Comparison of ENCODE assay signal across 11 cellular contexts in the genomic region with DNA sequence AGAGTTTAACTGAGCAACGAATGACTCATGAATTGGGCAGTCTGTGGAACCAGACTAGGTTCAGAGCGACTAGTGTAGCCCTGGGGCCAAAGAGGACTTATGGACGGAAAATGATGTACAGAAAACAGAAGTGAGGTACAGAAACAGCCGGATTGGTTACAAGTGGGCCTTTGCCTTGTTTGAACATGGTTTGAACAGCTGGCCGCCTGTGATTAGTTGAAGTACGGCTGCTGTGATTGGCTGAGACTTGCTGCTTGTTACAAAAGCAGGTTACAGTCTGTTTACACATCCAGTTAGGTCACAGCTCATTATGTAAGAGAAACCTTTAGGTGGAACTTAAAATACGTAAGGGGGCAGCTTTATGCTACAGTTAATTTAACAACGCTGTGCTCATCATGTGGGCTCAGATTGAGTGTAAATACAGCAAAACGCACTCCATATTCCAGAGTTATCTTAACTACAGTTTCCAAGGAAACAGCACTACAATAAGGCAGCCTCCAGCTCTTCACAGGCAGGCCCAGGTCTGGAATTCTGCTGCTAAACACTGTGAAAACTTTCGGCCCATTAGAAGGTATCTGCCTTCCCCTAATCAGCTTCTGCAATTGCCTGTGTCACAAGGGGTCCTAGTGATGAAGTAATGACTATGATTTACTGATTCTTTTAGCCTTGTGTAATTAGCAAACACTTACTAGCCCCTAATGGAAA. TPM values are rescaled to one million over a fixed set of nuclear protein-coding genes. Genes with fewer than 3 reads are reported as not detected.
DNase-seq lines count a peak whose midpoint lies in the region; ATAC-seq and TF ChIP-seq lines count a peak whose summit lies in the region.
"Had no signal": no experiment of that assay in that cellular context is flagged by ENCODE, and none has a peak within 500 bp of the region (broad histone marks: within the 10 kb centered on the region; RNA-seq: fewer than 3 reads in every experiment).

No MANE protein-coding gene starts in this region.

- H2BK12ac ChIP-seq in neuronal stem cell (ENCODE audit: low read length) = no peak overlapping the region

- POLR2A ChIA-PET in T-cell (lab: Charles Lee) = no interaction called here

- H3K27me3 Mint-ChIP-seq in HFFc6 (ENCODE audit: insufficient read depth) = no peaks in the 10 kb centered on the region; the same call in 1 of the 2 replicates
- H3K27me3 Mint-ChIP-seq in endothelial cell (ENCODE audit: unreplicated experiment) = no peaks in the 10 kb centered on the region
- no peaks in the 10 kb centered on the region for H3K27me3 Mint-ChIP-seq in T-cell

- peaks cover 55% of the 10 kb centered on the region for H3K4me1 Mint-ChIP-seq in HFFc6 (ENCODE audit: low read depth)
- H3K4me1 Mint-ChIP-seq in endothelial cell (ENCODE audit: unreplicated experiment) = peaks cover 7% of the 10 kb centered on the region
- peaks cover 8 to 14% (median 8%) of the 10 kb centered on the region in 3 donors for H3K4me1 Mint-ChIP-seq in T-cell

- H3K4ac ChIP-seq in neuronal stem cell (ENCODE audit: low read length) = no peak overlapping the region

- no peak for ATAC-seq in T-cell (replicated peaks in 1 of 4)

- H3K18ac ChIP-seq in neuronal stem cell (ENCODE audit: low read length) = no peak overlapping the region

- no peaks in the 10 kb centered on the region for H3K27me3 ChIP-seq in neuronal stem cell (ENCODE audit: control insufficient read depth in 3 of 3, insufficient read depth in 3 of 3, low read depth in 1 of 3, low read length in 3 of 3)

- peaks cover 3 to 49% of the 10 kb centered on the region in 2 donors for H3K36me3 ChIP-seq in neuronal stem cell (replicated peaks in 1 of 2; ENCODE audit: control insufficient read depth in 2 of 2, insufficient read depth in 2 of 2, low read length in 2 of 2)

- peaks cover 4% of the 10 kb centered on the region for H3K79me1 ChIP-seq in neuronal stem cell (ENCODE audit: low read depth, low read length)

- CTCF ChIA-PET in T-cell (lab: Charles Lee) = no interaction called here

- TF ChIP-seq CTCF in HFFc6 (IDR thresholded peaks at IDR 0.05) (no peak), endothelial cell (IDR thresholded peaks at IDR 0.05; ENCODE audit: unreplicated experiment) (no peak)

- H2BK15ac ChIP-seq in neuronal stem cell (ENCODE audit: low read length) = no peak overlapping the region

- H3K9ac ChIP-seq in neuronal stem cell (ENCODE audit: low read depth, low read length, poor library complexity) = no peak overlapping the region

- peaks cover 18 to 22% of the 10 kb centered on the region in 2 donors for H3K4me1 ChIP-seq in neuronal stem cell (ENCODE audit: control insufficient read depth in 2 of 2, insufficient read depth in 1 of 2, low read depth in 1 of 2, low read length in 2 of 2)

- H4K91ac ChIP-seq in neuronal stem cell (ENCODE audit: low read depth, low read length, poor library complexity) = no peak overlapping the region

- no peak overlapping the region for H2BK5ac ChIP-seq in neuronal stem cell (ENCODE audit: low read length)

- no peak overlapping the region for H3K27ac ChIP-seq in neuronal stem cell (replicated peaks; ENCODE audit: low read length)

- peak; percentile 58 for DNase-seq in HFFc6
- DNase-seq in NCI-H524 (lab: John Stamatoyannopoulos, UW) = peak; percentile 94 to 98
- DNase-seq in endothelial cell (ENCODE audit: low spot score) = no peak
- no peak for DNase-seq in neuronal stem cell (ENCODE audit: low spot score)
- DNase-seq in NCI-H446 (lab: John Stamatoyannopoulos, UW) = no peak
- DNase-seq in T-cell = no peak
- DNase-seq in cerebellum (ENCODE audit: low spot score) = no peak
- DNase-seq in amniotic stem cell (lab: John Stamatoyannopoulos, UW) = no peak
- DNase-seq: GDM1, Karpas-422, T1000 had no signal

- H2AK5ac ChIP-seq in neuronal stem cell (ENCODE audit: low read depth, low read length) = no peak overlapping the region

- H3K36me3 Mint-ChIP-seq in HFFc6 (ENCODE audit: low read depth) = peaks cover 16% of the 10 kb centered on the region
- H3K36me3 Mint-ChIP-seq in endothelial cell (ENCODE audit: low read depth, unreplicated experiment) = peaks cover 30% of the 10 kb centered on the region
- H3K36me3 Mint-ChIP-seq in T-cell = peaks cover 35% of the 10 kb centered on the region

- H2AFZ ChIP-seq in neuronal stem cell (ENCODE audit: low read length) = peak overlapping the region; percentile 71

- H3K27ac Mint-ChIP-seq in HFFc6 (peak overlapping the region; percentile 82; the same call in 1 of the 2 replicates), endothelial cell (ENCODE audit: unreplicated experiment) (peak overlapping the region; percentile 42), T-cell (no peak overlapping the region)

- H3K4me3 ChIP-seq in neuronal stem cell (ENCODE audit: low read length in 2 of 2) = no peak overlapping the region

- H3K14ac ChIP-seq in neuronal stem cell (ENCODE audit: low read length) = no peak overlapping the region

- H3K4me3 Mint-ChIP-seq in HFFc6 (no peak overlapping the region), endothelial cell (ENCODE audit: unreplicated experiment) (no peak overlapping the region), T-cell (no peak overlapping the region)

- no CpG with 5 or more reads among the region's 10 CpGs for WGBS in neuronal stem cell (ENCODE audit: extremely low coverage in 2 of 2, insufficient read length in 2 of 2, insufficient replicate concordance in 1 of 2), 2 donors

- no peak overlapping the region for H2BK120ac ChIP-seq in neuronal stem cell (ENCODE audit: low read depth, low read length)

- H3K23ac ChIP-seq in neuronal stem cell (ENCODE audit: low read depth, low read length, poor library complexity) = no peak overlapping the region

- no peaks in the 10 kb centered on the region for H3K9me3 Mint-ChIP-seq in HFFc6
- no peaks in the 10 kb centered on the region for H3K9me3 Mint-ChIP-seq in endothelial cell (ENCODE audit: unreplicated experiment)
- no peaks in the 10 kb centered on the region for H3K9me3 Mint-ChIP-seq in T-cell

- peaks cover 0 to 2% of the 10 kb centered on the region in 2 donors for H3K9me3 ChIP-seq in neuronal stem cell (replicated peaks in 1 of 2; ENCODE audit: control insufficient read depth in 2 of 2, insufficient read depth in 1 of 2, low read depth in 1 of 2, low read length in 2 of 2)

- no peak overlapping the region for H4K8ac ChIP-seq in neuronal stem cell (ENCODE audit: low read depth, low read length)

- H3K4me2 ChIP-seq in neuronal stem cell (ENCODE audit: insufficient read depth, low read length, poor library complexity, severe bottlenecking) = no peak overlapping the region

RNA-seq across cellular contexts. Expression of gene AMACR, which starts 6.5 kb away (rescaled TPM):
- 10 to 100 TPM in 1 of 6 experiments, 1 to 10 TPM in 5; 8.1 to 16.8 (median 8.9) TPM for total RNA-seq in HFFc6 (2021; fragmentation: NEBNext Ultra II Directional; extraction: Animal tissue kit (Norgen Biotek cat#: 25700))
- total RNA-seq in endothelial cell (ENCODE audit: unreplicated experiment) (29.3 TPM), T-cell (1 to 10 TPM; 2.6 to 6.9 (median 3.9) TPM), cerebellum (8.6 TPM)
- 12.3 TPM for polyA plus RNA-seq in neuronal stem cell (2013, experiment 1 of 2)
- 12.1 TPM for polyA plus RNA-seq in neuronal stem cell (2013, experiment 2 of 2)

RNA-seq across cellular contexts. Expression of gene SLC45A2, which starts 16.9 kb away (rescaled TPM):
- not detected for total RNA-seq in HFFc6 (2021; fragmentation: NEBNext Ultra II Directional; extraction: Animal tissue kit (Norgen Biotek cat#: 25700))
- 0.15 TPM for total RNA-seq in endothelial cell (ENCODE audit: unreplicated experiment)
- polyA plus RNA-seq in neuronal stem cell (2013, experiment 1 of 2) = 0.01 TPM
- not detected for polyA plus RNA-seq in neuronal stem cell (2013, experiment 2 of 2)
- under 1 TPM in 1 of 5 donors, not detected in 4; 0.20 TPM for total RNA-seq in T-cell
- 1.2 TPM for total RNA-seq in cerebellum

RNA-seq across cellular contexts. Expression of gene C1QTNF3, which starts 41.6 kb away (rescaled TPM):
- total RNA-seq in HFFc6 (2021; fragmentation: NEBNext Ultra II Directional; extraction: Animal tissue kit (Norgen Biotek cat#: 25700)) = under 1 TPM; 0.40 to 0.62 (median 0.50) TPM
- total RNA-seq in endothelial cell (ENCODE audit: unreplicated experiment) (2.1 TPM), T-cell (10 to 100 TPM in 1 of 5 donors, 1 to 10 TPM in 4; 5.4 to 10.6 (median 5.7) TPM), cerebellum (52.7 TPM)
- 2.0 TPM for polyA plus RNA-seq in neuronal stem cell (2013, experiment 1 of 2)
- 2.4 TPM for polyA plus RNA-seq in neuronal stem cell (2013, experiment 2 of 2)

Comparison
In these comparisons a context has a peak if more than half of its experiments do, and no peak if none do; other contexts are left out.
1. DNase-seq: peak in HFFc6 (single experiment) and NCI-H524 (2 of 2); none in endothelial cell (single experiment), neuronal stem cell (single experiment), NCI-H446 (0 of 2), T-cell (0 of 34), cerebellum (single experiment) and amniotic stem cell (single experiment).
2. H3K27ac Mint-ChIP-seq: peak in HFFc6 (single experiment) and endothelial cell (single experiment); none in T-cell (0 of 2).